1 cellular context compared by ENCODE assay signal in the genomic region with DNA sequence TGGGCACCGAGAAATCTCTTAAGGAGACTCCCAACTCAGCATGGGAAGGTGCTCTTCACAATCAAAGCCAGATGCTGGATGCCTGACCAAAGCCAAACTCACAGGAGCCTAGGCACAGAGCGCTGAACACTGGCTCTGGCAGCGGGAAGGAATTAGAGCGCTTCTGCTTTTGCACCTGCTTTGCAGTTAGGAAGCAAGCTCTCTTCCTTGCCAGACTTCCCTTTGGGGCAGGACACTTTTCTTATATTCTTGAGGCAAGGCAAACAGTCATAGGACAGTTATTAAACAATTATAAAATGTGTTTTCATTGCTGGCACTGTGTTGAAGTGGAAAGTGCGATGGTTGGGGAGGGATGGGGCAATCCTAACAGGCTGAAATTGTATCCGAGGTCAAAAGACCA.
TF ChIP-seq lines count a peak whose summit lies in the region.

No MANE protein-coding gene starts in this region.

TF ChIP-seq in HepG2, 621 proteins besides CTCF, POLR2A, EP300 and RAD21:
- TF ChIP-seq ZNF543 (CRISPR knock-in tag; IDR thresholded peaks at IDR 0.05) (no peak), KDM1A (CRISPR knock-in tag; IDR thresholded peaks at IDR 0.05) (no peak), ZNF629 (CRISPR knock-in tag; conservative IDR thresholded peaks at IDR 0.05) (no peak), MEF2D (CRISPR knock-in tag; IDR thresholded peaks at IDR 0.05) (no peak), PRMT3 (CRISPR knock-in tag; IDR thresholded peaks at IDR 0.05; ENCODE audit: borderline replicate concordance, low read depth) (no peak), ZBTB38 (CRISPR knock-in tag; IDR thresholded peaks at IDR 0.05) (no peak), STAG1 (CRISPR knock-in tag; IDR thresholded peaks at IDR 0.05) (no peak), POLR2AphosphoS5 (IDR thresholded peaks at IDR 0.05; ENCODE audit: low read depth, low read length) (no peak), JUN (CRISPR knock-in tag; IDR thresholded peaks at IDR 0.05) (no peak), LBX2 (CRISPR knock-in tag; IDR thresholded peaks at IDR 0.05; ENCODE audit: borderline replicate concordance) (no peak), SCMH1 (CRISPR knock-in tag; IDR thresholded peaks at IDR 0.05; ENCODE audit: borderline replicate concordance) (no peak), EEA1 (CRISPR knock-in tag; IDR thresholded peaks at IDR 0.05; ENCODE audit: borderline replicate concordance) (no peak), HOMEZ (CRISPR knock-in tag; IDR thresholded peaks at IDR 0.05; ENCODE audit: low read depth) (no peak), KLF16 (CRISPR knock-in tag; IDR thresholded peaks at IDR 0.05) (no peak), ETV6 (CRISPR knock-in tag; conservative IDR thresholded peaks at IDR 0.05) (no peak), MATR3 (CRISPR knock-in tag; IDR thresholded peaks at IDR 0.05) (no peak), SNRNP70 (IDR thresholded peaks at IDR 0.05; ENCODE audit: low read depth, low read length) (no peak), MLXIP (CRISPR knock-in tag; IDR thresholded peaks at IDR 0.05; ENCODE audit: borderline replicate concordance) (no peak)
